In the genomic region with DNA sequence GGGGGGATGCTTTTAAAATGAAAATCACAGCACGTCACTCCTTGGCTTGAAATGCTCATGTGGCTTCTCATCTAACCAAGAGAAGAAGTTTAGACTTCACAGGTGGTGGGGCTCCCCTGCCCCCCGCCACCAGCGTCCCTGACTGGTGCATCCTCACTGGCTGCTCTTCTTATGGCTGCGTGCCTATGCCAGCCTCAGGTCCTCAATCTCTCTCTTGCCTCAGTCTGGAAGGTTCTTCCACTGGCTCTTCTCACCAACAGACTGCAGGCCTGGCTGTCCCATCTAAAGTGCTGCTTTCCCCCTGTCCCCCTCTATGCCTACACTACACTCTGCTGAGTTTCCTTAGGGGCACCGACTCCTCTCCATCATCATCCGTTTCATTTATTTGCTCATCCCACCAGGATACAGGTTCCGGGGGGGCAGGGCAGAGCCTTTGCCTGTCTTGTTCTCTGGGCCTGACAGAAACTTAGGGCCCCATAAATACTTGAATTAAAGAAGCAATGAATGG, we compare ENCODE assay signal across 1 cellular context.
TF ChIP-seq lines count a peak whose summit lies in the region.

No MANE protein-coding gene starts in this region.

TF ChIP-seq in H1, 55 proteins besides CTCF, POLR2A, EP300 and RAD21:
- TF ChIP-seq, protein P1, sequence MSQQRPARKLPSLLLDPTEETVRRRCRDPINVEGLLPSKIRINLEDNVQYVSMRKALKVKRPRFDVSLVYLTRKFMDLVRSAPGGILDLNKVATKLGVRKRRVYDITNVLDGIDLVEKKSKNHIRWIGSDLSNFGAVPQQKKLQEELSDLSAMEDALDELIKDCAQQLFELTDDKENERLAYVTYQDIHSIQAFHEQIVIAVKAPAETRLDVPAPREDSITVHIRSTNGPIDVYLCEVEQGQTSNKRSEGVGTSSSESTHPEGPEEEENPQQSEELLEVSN (IDR thresholded peaks at IDR 0.05), result no peak
- TF ChIP-seq NRF1 (IDR thresholded peaks at IDR 0.05; ENCODE audit: low read depth, low read length) (no peak), SRF (IDR thresholded peaks at IDR 0.05; ENCODE audit: low read depth, low read length) (no peak), SIN3A (conservative IDR thresholded peaks at IDR 0.05 in 1 of 2, IDR thresholded peaks at IDR 0.05 in 1 of 2; ENCODE audit: low read depth in 1 of 2, low read length in 2 of 2) (no peak), JUN (IDR thresholded peaks at IDR 0.05; ENCODE audit: low read depth, low read length) (no peak), YY1 (IDR thresholded peaks at IDR 0.05; ENCODE audit: low read depth, low read length) (no peak), KDM4A (IDR thresholded peaks at IDR 0.05; ENCODE audit: low read depth, low read length, severe bottlenecking) (no peak), KDM5A (IDR thresholded peaks at IDR 0.05; ENCODE audit: low read length) (no peak), FOSL1 (IDR thresholded peaks at IDR 0.05; ENCODE audit: insufficient read depth, low read depth, low read length) (no peak), MAX (IDR thresholded peaks at IDR 0.05) (no peak), ASH2L (IDR thresholded peaks at IDR 0.05; ENCODE audit: low read length) (no peak), GABPA (IDR thresholded peaks at IDR 0.05; ENCODE audit: borderline replicate concordance, insufficient read depth, low read length) (no peak), JUND (IDR thresholded peaks at IDR 0.05; ENCODE audit: low read length) (no peak)
- TF ChIP-seq, protein P2, sequence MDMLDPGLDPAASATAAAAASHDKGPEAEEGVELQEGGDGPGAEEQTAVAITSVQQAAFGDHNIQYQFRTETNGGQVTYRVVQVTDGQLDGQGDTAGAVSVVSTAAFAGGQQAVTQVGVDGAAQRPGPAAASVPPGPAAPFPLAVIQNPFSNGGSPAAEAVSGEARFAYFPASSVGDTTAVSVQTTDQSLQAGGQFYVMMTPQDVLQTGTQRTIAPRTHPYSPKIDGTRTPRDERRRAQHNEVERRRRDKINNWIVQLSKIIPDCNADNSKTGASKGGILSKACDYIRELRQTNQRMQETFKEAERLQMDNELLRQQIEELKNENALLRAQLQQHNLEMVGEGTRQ (IDR thresholded peaks at IDR 0.05; ENCODE audit: low read length), result no peak
- TF ChIP-seq, protein P3, sequence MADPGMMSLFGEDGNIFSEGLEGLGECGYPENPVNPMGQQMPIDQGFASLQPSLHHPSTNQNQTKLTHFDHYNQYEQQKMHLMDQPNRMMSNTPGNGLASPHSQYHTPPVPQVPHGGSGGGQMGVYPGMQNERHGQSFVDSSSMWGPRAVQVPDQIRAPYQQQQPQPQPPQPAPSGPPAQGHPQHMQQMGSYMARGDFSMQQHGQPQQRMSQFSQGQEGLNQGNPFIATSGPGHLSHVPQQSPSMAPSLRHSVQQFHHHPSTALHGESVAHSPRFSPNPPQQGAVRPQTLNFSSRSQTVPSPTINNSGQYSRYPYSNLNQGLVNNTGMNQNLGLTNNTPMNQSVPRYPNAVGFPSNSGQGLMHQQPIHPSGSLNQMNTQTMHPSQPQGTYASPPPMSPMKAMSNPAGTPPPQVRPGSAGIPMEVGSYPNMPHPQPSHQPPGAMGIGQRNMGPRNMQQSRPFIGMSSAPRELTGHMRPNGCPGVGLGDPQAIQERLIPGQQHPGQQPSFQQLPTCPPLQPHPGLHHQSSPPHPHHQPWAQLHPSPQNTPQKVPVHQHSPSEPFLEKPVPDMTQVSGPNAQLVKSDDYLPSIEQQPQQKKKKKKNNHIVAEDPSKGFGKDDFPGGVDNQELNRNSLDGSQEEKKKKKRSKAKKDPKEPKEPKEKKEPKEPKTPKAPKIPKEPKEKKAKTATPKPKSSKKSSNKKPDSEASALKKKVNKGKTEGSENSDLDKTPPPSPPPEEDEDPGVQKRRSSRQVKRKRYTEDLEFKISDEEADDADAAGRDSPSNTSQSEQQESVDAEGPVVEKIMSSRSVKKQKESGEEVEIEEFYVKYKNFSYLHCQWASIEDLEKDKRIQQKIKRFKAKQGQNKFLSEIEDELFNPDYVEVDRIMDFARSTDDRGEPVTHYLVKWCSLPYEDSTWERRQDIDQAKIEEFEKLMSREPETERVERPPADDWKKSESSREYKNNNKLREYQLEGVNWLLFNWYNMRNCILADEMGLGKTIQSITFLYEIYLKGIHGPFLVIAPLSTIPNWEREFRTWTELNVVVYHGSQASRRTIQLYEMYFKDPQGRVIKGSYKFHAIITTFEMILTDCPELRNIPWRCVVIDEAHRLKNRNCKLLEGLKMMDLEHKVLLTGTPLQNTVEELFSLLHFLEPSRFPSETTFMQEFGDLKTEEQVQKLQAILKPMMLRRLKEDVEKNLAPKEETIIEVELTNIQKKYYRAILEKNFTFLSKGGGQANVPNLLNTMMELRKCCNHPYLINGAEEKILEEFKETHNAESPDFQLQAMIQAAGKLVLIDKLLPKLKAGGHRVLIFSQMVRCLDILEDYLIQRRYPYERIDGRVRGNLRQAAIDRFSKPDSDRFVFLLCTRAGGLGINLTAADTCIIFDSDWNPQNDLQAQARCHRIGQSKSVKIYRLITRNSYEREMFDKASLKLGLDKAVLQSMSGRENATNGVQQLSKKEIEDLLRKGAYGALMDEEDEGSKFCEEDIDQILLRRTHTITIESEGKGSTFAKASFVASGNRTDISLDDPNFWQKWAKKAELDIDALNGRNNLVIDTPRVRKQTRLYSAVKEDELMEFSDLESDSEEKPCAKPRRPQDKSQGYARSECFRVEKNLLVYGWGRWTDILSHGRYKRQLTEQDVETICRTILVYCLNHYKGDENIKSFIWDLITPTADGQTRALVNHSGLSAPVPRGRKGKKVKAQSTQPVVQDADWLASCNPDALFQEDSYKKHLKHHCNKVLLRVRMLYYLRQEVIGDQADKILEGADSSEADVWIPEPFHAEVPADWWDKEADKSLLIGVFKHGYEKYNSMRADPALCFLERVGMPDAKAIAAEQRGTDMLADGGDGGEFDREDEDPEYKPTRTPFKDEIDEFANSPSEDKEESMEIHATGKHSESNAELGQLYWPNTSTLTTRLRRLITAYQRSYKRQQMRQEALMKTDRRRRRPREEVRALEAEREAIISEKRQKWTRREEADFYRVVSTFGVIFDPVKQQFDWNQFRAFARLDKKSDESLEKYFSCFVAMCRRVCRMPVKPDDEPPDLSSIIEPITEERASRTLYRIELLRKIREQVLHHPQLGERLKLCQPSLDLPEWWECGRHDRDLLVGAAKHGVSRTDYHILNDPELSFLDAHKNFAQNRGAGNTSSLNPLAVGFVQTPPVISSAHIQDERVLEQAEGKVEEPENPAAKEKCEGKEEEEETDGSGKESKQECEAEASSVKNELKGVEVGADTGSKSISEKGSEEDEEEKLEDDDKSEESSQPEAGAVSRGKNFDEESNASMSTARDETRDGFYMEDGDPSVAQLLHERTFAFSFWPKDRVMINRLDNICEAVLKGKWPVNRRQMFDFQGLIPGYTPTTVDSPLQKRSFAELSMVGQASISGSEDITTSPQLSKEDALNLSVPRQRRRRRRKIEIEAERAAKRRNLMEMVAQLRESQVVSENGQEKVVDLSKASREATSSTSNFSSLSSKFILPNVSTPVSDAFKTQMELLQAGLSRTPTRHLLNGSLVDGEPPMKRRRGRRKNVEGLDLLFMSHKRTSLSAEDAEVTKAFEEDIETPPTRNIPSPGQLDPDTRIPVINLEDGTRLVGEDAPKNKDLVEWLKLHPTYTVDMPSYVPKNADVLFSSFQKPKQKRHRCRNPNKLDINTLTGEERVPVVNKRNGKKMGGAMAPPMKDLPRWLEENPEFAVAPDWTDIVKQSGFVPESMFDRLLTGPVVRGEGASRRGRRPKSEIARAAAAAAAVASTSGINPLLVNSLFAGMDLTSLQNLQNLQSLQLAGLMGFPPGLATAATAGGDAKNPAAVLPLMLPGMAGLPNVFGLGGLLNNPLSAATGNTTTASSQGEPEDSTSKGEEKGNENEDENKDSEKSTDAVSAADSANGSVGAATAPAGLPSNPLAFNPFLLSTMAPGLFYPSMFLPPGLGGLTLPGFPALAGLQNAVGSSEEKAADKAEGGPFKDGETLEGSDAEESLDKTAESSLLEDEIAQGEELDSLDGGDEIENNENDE (IDR thresholded peaks at IDR 0.05; ENCODE audit: insufficient replicate concordance, low read length), result no peak
